12 cellular contexts compared by ENCODE assay signal in genomic region chr3:71641669-71642068, GRCh38. TPM values are rescaled to one million over a fixed set of nuclear protein-coding genes. Genes with fewer than 3 reads are reported as not detected.
A peak's percentile ranks its signal among the peaks of the same experiment; 100 is the strongest.
DNase-seq lines count a peak whose midpoint lies in the region; ATAC-seq, FAIRE-seq and TF ChIP-seq lines count a peak whose summit lies in the region.
"Had no signal": no experiment of that assay in that cellular context is flagged by ENCODE, and none has a peak within 500 bp of the region (broad histone marks: within the 10 kb centered on the region; RNA-seq: fewer than 3 reads in every experiment).

No MANE protein-coding gene starts in this region.

- H3K79me2 ChIP-seq in K562 (ENCODE audit: control insufficient read depth, insufficient read depth, low read length), result no peaks in the 10 kb centered on the region
- H3K79me2 ChIP-seq in SK-N-SH (ENCODE audit: insufficient read depth), result no peaks in the 10 kb centered on the region

- no peak for TF ChIP-seq RAD21 in A549 (conservative IDR thresholded peaks at IDR 0.05 in 1 of 2, IDR thresholded peaks at IDR 0.05 in 1 of 2)
- no peak for TF ChIP-seq RAD21 in K562 (CRISPR knock-in tag; conservative IDR thresholded peaks at IDR 0.05 in 1 of 2, IDR thresholded peaks at IDR 0.05 in 1 of 2)
- TF ChIP-seq RAD21 in SK-N-SH (IDR thresholded peaks at IDR 0.05; ENCODE audit: low read length), result no peak

- H4K20me1 ChIP-seq in K562 (replicated peaks; ENCODE audit: control insufficient read depth, insufficient read depth, low read length) (no peaks in the 10 kb centered on the region), SK-N-SH (ENCODE audit: insufficient read depth) (no peaks in the 10 kb centered on the region)
- H4K20me1 ChIP-seq: BLaER1 had no signal

- no peaks in the 10 kb centered on the region for H3K27me3 Mint-ChIP-seq in CD4-positive, alpha-beta T cell

- H3K27me3 ChIP-seq in K562 (ENCODE audit: control insufficient read depth in 2 of 2, insufficient read depth in 2 of 2, low read length in 2 of 2) (peaks cover 0 to 5% of the 10 kb centered on the region in 2 experiments; a peak in 2 of 5 replicates), SK-N-SH (ENCODE audit: insufficient read depth) (no peaks in the 10 kb centered on the region)
- no peaks in the 10 kb centered on the region for H3K27me3 ChIP-seq in CD4-positive, alpha-beta T cell (ENCODE audit: control insufficient read depth, insufficient read depth, low read length)
- H3K27me3 ChIP-seq: ascending aorta, BLaER1 had no signal

- DNase-seq in A549 (ENCODE audit: low read depth in 1 of 2, low spot score in 1 of 2), result peak; percentile 47 to 68
- peak; percentile 6 for DNase-seq in HuH-7 (ENCODE audit: low spot score)
- DNase-seq in K562 (ENCODE audit: extremely low read depth in 1 of 4, low spot score in 3 of 4), result peak; percentile 68 to 87 (median 82)
- DNase-seq in NCI-H1436 treated with DMSO at 0.1 percent for 48 hours (lab: John Stamatoyannopoulos, UW), result no peak
- no peak for DNase-seq in CD4-positive, alpha-beta T cell
- DNase-seq in SK-N-SH, result no peak
- DNase-seq: T-helper 1 cell had no signal

- no peaks in the 10 kb centered on the region for H3K9me2 ChIP-seq in SK-N-SH

- no peak overlapping the region for H3K4me3 ChIP-seq in A549
- no peak overlapping the region for H3K4me3 ChIP-seq in K562
- H3K4me3 ChIP-seq in SK-N-SH (ENCODE audit: low read depth in 2 of 2, low read length in 1 of 2), result no peak overlapping the region
- H3K4me3 ChIP-seq: ascending aorta, BLaER1 had no signal

- H2AFZ ChIP-seq in K562 (ENCODE audit: low read depth, low read length) (peak overlapping the region; percentile 82), SK-N-SH (ENCODE audit: low read depth) (no peak overlapping the region)

- POLR2A ChIA-PET in A549 (lab: Yijun Ruan, JAX), result no interaction called here
- POLR2A ChIA-PET in K562 (lab: Yijun Ruan, JAX), result interaction anchor here (1.0 kb wide), 1 partner anchor 9 kb away, joined by 3 read pairs; no protein-coding TSS in a partner anchor
- POLR2A ChIA-PET in CD4-positive, alpha-beta T cell (lab: Charles Lee), result no interaction called here
- POLR2A ChIA-PET in SK-N-SH (lab: Yijun Ruan, JAX), result no interaction called here

- no peaks in the 10 kb centered on the region for H3K4me1 ChIP-seq in A549
- H3K4me1 ChIP-seq in K562 (replicated peaks in 1 of 2; ENCODE audit: control insufficient read depth in 2 of 2, insufficient read depth in 2 of 2, low read length in 2 of 2), result no peaks in the 10 kb centered on the region
- H3K4me1 ChIP-seq in SK-N-SH (ENCODE audit: control insufficient read depth in 1 of 2, insufficient read depth in 2 of 2, low read depth in 1 of 2, low read length in 1 of 2), result no peaks in the 10 kb centered on the region
- H3K4me1 ChIP-seq: ascending aorta, BLaER1 had no signal

- no peak overlapping the region for H3K4me2 ChIP-seq in A549
- peak overlapping the region; percentile 25; the same call in 1 of the 2 replicates for H3K4me2 ChIP-seq in K562 (ENCODE audit: insufficient read depth, low read length)
- no peak overlapping the region for H3K4me2 ChIP-seq in SK-N-SH
- H3K4me2 ChIP-seq: BLaER1 had no signal

- no peak for TF ChIP-seq CTCF in A549 (IDR thresholded peaks at IDR 0.05)
- TF ChIP-seq CTCF in K562 (IDR thresholded peaks at IDR 0.05 in 2 of 3, conservative IDR thresholded peaks at IDR 0.05 in 1 of 3; ENCODE audit: insufficient read depth in 2 of 3, low read depth in 1 of 3, low read length in 3 of 3), result no peak
- no peak for TF ChIP-seq CTCF in CD4-positive, alpha-beta T cell (IDR thresholded peaks at IDR 0.05)
- no peak for TF ChIP-seq CTCF in SK-N-SH (IDR thresholded peaks at IDR 0.05)

- CTCF ChIA-PET in A549 (lab: Yijun Ruan, JAX) (interaction anchor here (0.7 to 1.6 kb wide), 3 partner anchors 10 to 1551 kb away, joined by 3 to 7 read pairs (median 3); no protein-coding TSS in a partner anchor), K562 (lab: Yijun Ruan, JAX; ENCODE audit: low intra/inter-chr PET ratio) (no interaction called here), SK-N-SH (lab: Yijun Ruan, JAX) (interaction anchor here (0.7 to 1.2 kb wide), 3 partner anchors 11 to 636 kb away, joined by 3 read pairs; no protein-coding TSS in a partner anchor)
- CTCF ChIA-PET in CD4-positive, alpha-beta T cell (lab: Charles Lee), result no interaction called here

- no peaks in the 10 kb centered on the region for H3K9me1 ChIP-seq in K562 (ENCODE audit: control insufficient read depth, insufficient read depth, low read length)

- peak; percentile 74 to 83 for ATAC-seq in A549
- ATAC-seq in GM19023 (IDR thresholded peaks at IDR 0.05; ENCODE audit: unreplicated experiment), result peak; percentile 54
- ATAC-seq in K562, result peak; percentile 97
- no peak for ATAC-seq in GM19328 (IDR thresholded peaks at IDR 0.05; ENCODE audit: unreplicated experiment)
- no peak for ATAC-seq in CD4-positive, alpha-beta T cell (ENCODE audit: poor library complexity)
- ATAC-seq: stimulated activated memory B cell treated with anti-CD40 and anti-IgM and Interleukin-4, amounts not matched to agents 10 μg/mL and 1 μg/mL and 100 μg/mL, for 72 hours had no signal

- H3F3A ChIP-seq in SK-N-SH (replicated peaks; ENCODE audit: insufficient read depth), result peaks cover 3% of the 10 kb centered on the region

- 54% methylated on average over 4 of the region's 4 CpGs for WGBS in A549 (ENCODE audit: missing lambda C conversion rate)
- 14% methylated on average over 4 of the region's 4 CpGs for WGBS in K562 (ENCODE audit: insufficient coverage, low coverage, missing lambda C conversion rate)
- 79% methylated on average over 4 of the region's 4 CpGs for WGBS in SK-N-SH (ENCODE audit: low lambda C conversion rate)

- H3K4me1 Mint-ChIP-seq in CD4-positive, alpha-beta T cell (ENCODE audit: low read depth), result no peaks in the 10 kb centered on the region
- H3K4me1 Mint-ChIP-seq: stimulated activated memory B cell treated with anti-CD40 and anti-IgM and Interleukin-4, amounts not matched to agents 10 μg/mL and 1 μg/mL and 100 μg/mL, for 72 hours had no signal

- TF ChIP-seq EP300 in A549 (IDR thresholded peaks at IDR 0.05) (no peak), K562 (IDR thresholded peaks at IDR 0.05; ENCODE audit: low read length) (no peak), SK-N-SH (IDR thresholded peaks at IDR 0.05; ENCODE audit: borderline replicate concordance in 1 of 2, low read depth in 1 of 2, low read length in 1 of 2) (no peak)

- intact Hi-C loops in K562 (cut with micrococcal nuclease), result no loop called here
- intact Hi-C loops in CD4-positive, alpha-beta T cell (cut with DNase I, micrococcal nuclease), result no loop called here

- H3K4me3 Mint-ChIP-seq in CD4-positive, alpha-beta T cell, result no peak overlapping the region
- H3K4me3 Mint-ChIP-seq: stimulated activated memory B cell treated with anti-CD40 and anti-IgM and Interleukin-4, amounts not matched to agents 10 μg/mL and 1 μg/mL and 100 μg/mL, for 72 hours had no signal

- H3K27ac Mint-ChIP-seq in CD4-positive, alpha-beta T cell, result no peak overlapping the region
- H3K27ac Mint-ChIP-seq: stimulated activated memory B cell treated with anti-CD40 and anti-IgM and Interleukin-4, amounts not matched to agents 10 μg/mL and 1 μg/mL and 100 μg/mL, for 72 hours had no signal

- no peaks in the 10 kb centered on the region for H3K9me3 Mint-ChIP-seq in CD4-positive, alpha-beta T cell
- H3K9me3 Mint-ChIP-seq: stimulated activated memory B cell treated with anti-CD40 and anti-IgM and Interleukin-4, amounts not matched to agents 10 μg/mL and 1 μg/mL and 100 μg/mL, for 72 hours had no signal

- H3K9me3 ChIP-seq in A549 (no peaks in the 10 kb centered on the region), K562 (replicated peaks; ENCODE audit: control insufficient read depth, insufficient read depth, low read depth, low read length) (no peaks in the 10 kb centered on the region), SK-N-SH (no peaks in the 10 kb centered on the region)
- no peaks in the 10 kb centered on the region for H3K9me3 ChIP-seq in CD4-positive, alpha-beta T cell (ENCODE audit: control insufficient read depth, low read length)
- H3K9me3 ChIP-seq: ascending aorta, BLaER1 had no signal

- peaks cover 9% of the 10 kb centered on the region for H3K36me3 Mint-ChIP-seq in CD4-positive, alpha-beta T cell (ENCODE audit: low read depth)
- H3K36me3 Mint-ChIP-seq: stimulated activated memory B cell treated with anti-CD40 and anti-IgM and Interleukin-4, amounts not matched to agents 10 μg/mL and 1 μg/mL and 100 μg/mL, for 72 hours had no signal

- FAIRE-seq in A549 (lab: Jason Lieb, UNC), result no peak
- peak; percentile 85 for FAIRE-seq in K562 (lab: Jason Lieb, UNC)

- no peak overlapping the region for H3K27ac ChIP-seq in A549
- no peak overlapping the region for H3K27ac ChIP-seq in K562 (ENCODE audit: extremely low read depth, low read depth, low read length)
- H3K27ac ChIP-seq in CD4-positive, alpha-beta T cell (ENCODE audit: low read depth, low read length), result no peak overlapping the region
- H3K27ac ChIP-seq in SK-N-SH (ENCODE audit: low read depth in 2 of 2, low read length in 1 of 2), result no peak overlapping the region
- H3K27ac ChIP-seq: ascending aorta, BLaER1 had no signal

- BruUV-seq in K562 (replicated peaks; lab: Mats Ljungman, UMichigan), result no TSS peak

- TF ChIP-seq POLR2A in A549 (IDR thresholded peaks at IDR 0.05; ENCODE audit: low read length) (no peak), K562 (conservative IDR thresholded peaks at IDR 0.05) (no peak)

- H3K36me3 ChIP-seq in K562 (ENCODE audit: control insufficient read depth, insufficient read depth, low read length), result no peaks in the 10 kb centered on the region
- no peaks in the 10 kb centered on the region for H3K36me3 ChIP-seq in SK-N-SH (replicated peaks in 1 of 2; ENCODE audit: control insufficient read depth in 1 of 2, insufficient read depth in 2 of 2, low read length in 1 of 2)
- H3K36me3 ChIP-seq: ascending aorta, BLaER1 had no signal

- in situ Hi-C loops in K562 (cut with MboI), result no loop called here

- H3K9ac ChIP-seq in K562 (ENCODE audit: insufficient read depth in 1 of 2, low read depth in 2 of 2, low read length in 2 of 2) (no peak overlapping the region), SK-N-SH (no peak overlapping the region)
- H3K9ac ChIP-seq: BLaER1 had no signal

RNA-seq across cellular contexts. Expression of gene FOXP1, which starts 58.1 kb away (rescaled TPM):
- 13.9 and 16.3 TPM in 2 replicates for polyA plus RNA-seq in A549 (2011; rRNA removed)
- 3.7 and 5.5 TPM in 2 replicates for polyA plus RNA-seq in A549 (2012; cell fraction: cytosol; rRNA removed)
- 5.3 and 8.9 TPM in 2 replicates for polyA plus RNA-seq in A549 (2012; cell fraction: nucleus; rRNA removed)
- polyA plus RNA-seq in A549 (2017; fragmentation: RNase III; extraction: RNeasy Plus Mini Kit Qiagen cat#74134 plus additional on column Dnase treatment), result 9.8 to 13.5 TPM (median 12.8 TPM) in 3 replicates
- 73.2 and 83.5 TPM in 2 replicates for polyA minus RNA-seq in A549 (2011; rRNA and poly(A)+ RNA removed)
- 73.6 and 125 TPM in 2 replicates for total RNA-seq in K562 (2011; cell fraction: chromatin; rRNA removed; ENCODE audit: low replicate concordance)
- total RNA-seq in K562 (2011; cell fraction: nucleolus; rRNA removed), result 34.0 and 46.2 TPM in 2 replicates
- total RNA-seq in K562 (2011; cell fraction: nucleoplasm; rRNA removed), result 82.5 and 144 TPM in 2 replicates
- total RNA-seq in K562 (2014; rRNA removed), result 13.7 and 15.2 TPM in 2 replicates
- total RNA-seq in K562 (2014; rRNA removed; fragmentation: Illumina TruSeq; extraction: Trizol), result 22.1 and 23.0 TPM in 2 replicates
- 34.5 and 35.1 TPM in 2 replicates for total RNA-seq in K562 (2015; rRNA removed; fragmentation: Illumina TruSeq; extraction: Trizol)
- total RNA-seq in K562 (2021), result 26.2 and 29.4 TPM in 2 replicates
- 8.9 and 10.5 TPM in 2 replicates for polyA plus RNA-seq in K562 (2011; rRNA removed)
- polyA plus RNA-seq in K562 (2011; cell fraction: cytosol; rRNA removed), result 5.1 and 8.3 TPM in 2 replicates
- polyA plus RNA-seq in K562 (2011; cell fraction: nucleus; rRNA removed), result 14.3 and 20.7 TPM in 2 replicates
- polyA plus RNA-seq in K562 (2012), result 14.7 and 17.1 TPM in 2 replicates
- 10.7 TPM in 2 replicates for polyA plus RNA-seq in K562 (2014; fragmentation: Illumina TruSeq; extraction: Trizol)
- 10 to 100 TPM in 1 of 2 experiments, 1 to 10 TPM in 1; 7.7 to 13.8 TPM for polyA plus RNA-seq in K562 (2014; fragmentation: Nextera tagmentation; extraction: Ambion mirVana)
- polyA plus RNA-seq in K562 (2014; rRNA removed), result 6.1 and 8.0 TPM in 2 replicates
- polyA minus RNA-seq in K562 (2011; rRNA and poly(A)+ RNA removed), result 46.8 and 48.2 TPM in 2 replicates
- polyA minus RNA-seq in K562 (2011; cell fraction: cytosol; rRNA and poly(A)+ RNA removed), result 14.1 and 24.0 TPM in 2 replicates
- 54.0 and 77.8 TPM in 2 replicates for polyA minus RNA-seq in K562 (2011; cell fraction: nucleus; rRNA and poly(A)+ RNA removed)
- total RNA-seq in CD4-positive, alpha-beta T cell, result 100 to 1,000 TPM; 493 to 508 TPM
- 8.8 and 10.5 TPM in 2 replicates for polyA plus RNA-seq in SK-N-SH (2012; rRNA removed)
- 5.7 and 6.3 TPM in 2 replicates for polyA plus RNA-seq in SK-N-SH (2012; cell fraction: cytosol; rRNA removed)
- polyA plus RNA-seq in SK-N-SH (2012; cell fraction: nucleus; rRNA removed), result 10.3 and 11.2 TPM in 2 replicates

Comparison
In these comparisons a context has a peak if more than half of its experiments do, and no peak if none do; other contexts are left out.
1. ATAC-seq: peak in A549 (2 of 2), GM19023 (single experiment) and K562 (single experiment); none in GM19328 (single experiment) and CD4-positive, alpha-beta T cell (single experiment).
2. DNase-seq: peak in A549 (2 of 2), HuH-7 (single experiment) and K562 (4 of 4); none in NCI-H1436 treated with DMSO at 0.1 percent for 48 hours (single experiment), CD4-positive, alpha-beta T cell (0 of 10) and SK-N-SH (single experiment).
3. CTCF ChIA-PET loops: an anchor here in A549 (0.7 to 1.6 kb wide) and SK-N-SH (0.7 to 1.2 kb wide); none called in K562 and CD4-positive, alpha-beta T cell.
4. Of the 35 proteins assayed by ChIP-seq in both K562 and A549: peak only in K562: EHMT2 and MAFK; only in A549: none; in both: USF2; in neither: 32.